28 cellular contexts compared by ENCODE assay signal in genomic region chr6:107140581-107140980, GRCh38.
"Had no signal": no experiment of that assay in that cellular context is flagged by ENCODE, and none has a peak within 500 bp of the region (broad histone marks: within the 10 kb centered on the region; RNA-seq: fewer than 3 reads in every experiment).

No MANE protein-coding gene starts in this region.

- H3K9me3 Mint-ChIP-seq: naive thymus-derived CD8-positive, alpha-beta T cell; stimulated activated memory B cell treated with anti-CD40 and anti-IgM and Interleukin-4, amounts not matched to agents 10 μg/mL and 1 μg/mL and 100 μg/mL, for 72 hours; type B pancreatic cell had no signal

- DNase-seq: dorsolateral prefrontal cortex; effector CD4-positive, alpha-beta T cell; endodermal cell; foreskin melanocyte; glutamatergic neuron; heart right ventricle; hippocampal formation; islet precursor cell; kidney glomerular epithelial cell; left colon; left ventricle myocardium superior; lower lobe of right lung; naive thymus-derived CD8-positive, alpha-beta T cell; nephron progenitor cell; nucleus accumbens; posterior cingulate gyrus; psoas muscle; right cardiac atrium; sigmoid colon; stimulated activated CD4-positive, alpha-beta T cell treated with anti-CD3 and anti-CD28 coated beads, Interleukin-4, amount 100 ng/mL, for 4 hours; stimulated activated naive CD8-positive, alpha-beta T cell treated with anti-CD3 and anti-CD28 coated beads, Interleukin-15, Interleukin-2, amounts not matched to agents 100 U/mL and 50 U/mL, for 24 hours; substantia nigra; testis; tibial artery had no signal

- H3K27me3 ChIP-seq: dorsolateral prefrontal cortex, heart right ventricle, sigmoid colon, testis, tibial artery had no signal

- H3K36me3 Mint-ChIP-seq: naive thymus-derived CD8-positive, alpha-beta T cell; stimulated activated memory B cell treated with anti-CD40 and anti-IgM and Interleukin-4, amounts not matched to agents 10 μg/mL and 1 μg/mL and 100 μg/mL, for 72 hours; type B pancreatic cell had no signal

- H3K4me1 Mint-ChIP-seq: naive thymus-derived CD8-positive, alpha-beta T cell; stimulated activated memory B cell treated with anti-CD40 and anti-IgM and Interleukin-4, amounts not matched to agents 10 μg/mL and 1 μg/mL and 100 μg/mL, for 72 hours had no signal

- ATAC-seq: esophagus mucosa; heart right ventricle; left colon; left ventricle myocardium superior; lower lobe of right lung; naive thymus-derived CD8-positive, alpha-beta T cell; psoas muscle; right cardiac atrium; stimulated activated memory B cell treated with anti-CD40 and anti-IgM and Interleukin-4, amounts not matched to agents 10 μg/mL and 1 μg/mL and 100 μg/mL, for 72 hours; stimulated activated naive CD8-positive, alpha-beta T cell treated with anti-CD3 and anti-CD28 coated beads, Interleukin-15, Interleukin-2, amounts not matched to agents 100 U/mL and 50 U/mL, for 24 hours had no signal

- H3K27ac Mint-ChIP-seq: endodermal cell; naive thymus-derived CD8-positive, alpha-beta T cell; nephron progenitor cell; stimulated activated memory B cell treated with anti-CD40 and anti-IgM and Interleukin-4, amounts not matched to agents 10 μg/mL and 1 μg/mL and 100 μg/mL, for 72 hours; type B pancreatic cell had no signal

- H3K27me3 Mint-ChIP-seq: naive thymus-derived CD8-positive, alpha-beta T cell; stimulated activated memory B cell treated with anti-CD40 and anti-IgM and Interleukin-4, amounts not matched to agents 10 μg/mL and 1 μg/mL and 100 μg/mL, for 72 hours; type B pancreatic cell had no signal

- H3K27ac ChIP-seq: dorsolateral prefrontal cortex, epithelial cell of prostate, heart right ventricle, lower lobe of right lung, psoas muscle, sigmoid colon, testis, tibial artery had no signal

- H3K9me3 ChIP-seq: heart right ventricle, lower lobe of right lung, psoas muscle, sigmoid colon, testis, tibial artery had no signal

- H3K4me1 ChIP-seq: heart right ventricle, lower lobe of right lung, psoas muscle, sigmoid colon, testis, tibial artery had no signal

- H3K4me3 Mint-ChIP-seq: endodermal cell; naive thymus-derived CD8-positive, alpha-beta T cell; nephron progenitor cell; stimulated activated memory B cell treated with anti-CD40 and anti-IgM and Interleukin-4, amounts not matched to agents 10 μg/mL and 1 μg/mL and 100 μg/mL, for 72 hours; type B pancreatic cell had no signal
